13 cellular contexts compared by ENCODE assay signal in the genomic region with DNA sequence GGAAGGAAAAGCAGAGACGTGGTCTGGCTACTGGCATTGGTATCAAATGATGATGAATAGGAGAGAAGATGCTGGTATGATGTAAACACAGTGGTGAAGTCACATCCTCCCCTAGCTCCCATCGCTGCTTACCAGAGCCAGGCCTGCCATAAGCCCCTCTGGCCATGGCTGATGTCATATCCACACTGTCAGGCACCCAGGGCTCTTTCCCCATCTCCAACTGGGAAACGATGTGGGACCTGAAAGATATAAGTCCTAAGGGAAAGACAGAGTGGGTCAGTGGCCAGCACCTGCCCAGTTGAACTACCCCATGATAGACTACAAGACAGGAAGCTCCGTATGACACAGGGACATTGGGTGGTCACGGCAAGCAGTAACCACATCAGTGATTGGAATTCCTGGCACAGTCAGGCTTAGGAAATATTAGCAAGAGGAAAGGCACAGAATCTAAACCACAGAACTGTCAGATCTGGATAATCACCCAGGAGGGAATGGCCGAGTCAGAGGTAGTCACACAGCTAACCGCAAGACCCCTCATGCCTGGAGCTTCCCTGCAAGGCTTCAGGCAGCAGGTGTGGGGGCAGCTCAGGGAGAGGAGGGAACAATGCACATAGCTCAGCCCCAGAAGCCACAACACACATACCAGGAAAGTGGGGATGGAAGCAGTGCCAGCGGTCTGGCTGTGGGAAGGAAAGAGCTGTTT. TPM values are rescaled to one million over a fixed set of nuclear protein-coding genes. Genes with fewer than 3 reads are reported as not detected.
DNase-seq lines count a peak whose midpoint lies in the region; ATAC-seq, FAIRE-seq and TF ChIP-seq lines count a peak whose summit lies in the region.
"Had no signal": no experiment of that assay in that cellular context is flagged by ENCODE, and none has a peak within 500 bp of the region (broad histone marks: within the 10 kb centered on the region; RNA-seq: fewer than 3 reads in every experiment).

No MANE protein-coding gene starts in this region.

- no peak for TF ChIP-seq EP300 in SK-N-SH (IDR thresholded peaks at IDR 0.05; ENCODE audit: borderline replicate concordance in 1 of 2, low read depth in 1 of 2, low read length in 1 of 2)

- ATAC-seq in SK-N-SH treated with all-trans-retinoic acid at 6 μM for 48 hours (no peak), IMR-90 (ENCODE audit: low read depth) (no peak), HG03457 (IDR thresholded peaks at IDR 0.05; ENCODE audit: unreplicated experiment) (no peak), GM19351 (IDR thresholded peaks at IDR 0.05; ENCODE audit: unreplicated experiment) (no peak), HG02678 (IDR thresholded peaks at IDR 0.05; ENCODE audit: unreplicated experiment) (no peak)
- ATAC-seq: mucosa of descending colon had no signal

- no peak for TF ChIP-seq RAD21 in SK-N-SH (IDR thresholded peaks at IDR 0.05; ENCODE audit: low read length)
- no peak for TF ChIP-seq RAD21 in IMR-90 (IDR thresholded peaks at IDR 0.05; ENCODE audit: low read length)

- dilution Hi-C loops in IMR-90 (cut with HindIII; ENCODE audit: low sequenced_read_pairs, unreplicated experiment) = no loop called here

- no peak for DNase-seq in SK-N-SH
- peak; percentile 86 for DNase-seq in IMR-90
- DNase-seq in bronchial epithelial cell (ENCODE audit: low read depth) = peak; percentile 10
- DNase-seq in non-pigmented ciliary epithelial cell (ENCODE audit: low read depth) = peak; percentile 76
- DNase-seq: mucosa of descending colon; NCI-H345; stimulated activated CD4-positive, alpha-beta T cell treated with anti-CD3 and anti-CD28 coated beads, Interleukin-12 subunit alpha, Interleukin-12 subunit beta, amount 100 ng/mL, for 4 hours had no signal

- no peak overlapping the region for H2BK15ac ChIP-seq in IMR-90 (ENCODE audit: low read depth, low read length)

- peak; percentile 55 for FAIRE-seq in bronchial epithelial cell (lab: Jason Lieb, UNC)
- FAIRE-seq: H1 had no signal

- BruUV-seq in IMR-90 (replicated peaks; lab: Mats Ljungman, UMichigan) = no TSS peak

- no peak overlapping the region for H3K9ac ChIP-seq in SK-N-SH
- no peak overlapping the region for H3K9ac ChIP-seq in IMR-90 (ENCODE audit: low read depth, low read length)

- H2AK9ac ChIP-seq in IMR-90 (replicated peaks; ENCODE audit: low read depth, low read length, poor library complexity) = peak overlapping the region; percentile 15

- no peak for TF ChIP-seq POLR2A in IMR-90 (IDR thresholded peaks at IDR 0.05; ENCODE audit: low read depth, low read length)

- H2AK5ac ChIP-seq in IMR-90 (ENCODE audit: low read depth, low read length) = no peak overlapping the region; the same call in 1 of the 2 replicates

- H3K27me3 ChIP-seq in SK-N-SH (ENCODE audit: insufficient read depth) (no peaks in the 10 kb centered on the region), IMR-90 (ENCODE audit: control insufficient read depth, insufficient read depth, low read length) (no peaks in the 10 kb centered on the region), bronchial epithelial cell (ENCODE audit: control insufficient read depth, insufficient read depth, low read length) (no peaks in the 10 kb centered on the region)

- H4K20me1 ChIP-seq in SK-N-SH (ENCODE audit: insufficient read depth) (no peaks in the 10 kb centered on the region), IMR-90 (ENCODE audit: insufficient read depth, low read length) (peaks cover 26% of the 10 kb centered on the region)

- intact Hi-C loops in IMR-90 (cut with micrococcal nuclease) = no loop called here

- CTCF ChIA-PET in SK-N-SH (lab: Yijun Ruan, JAX) (no interaction called here), IMR-90 (lab: Yijun Ruan, JAX) (no interaction called here)

- H3K4me3 ChIP-seq in SK-N-SH (ENCODE audit: low read depth in 2 of 2, low read length in 1 of 2) (peak overlapping the region in 1 of 2 experiments; percentile 95; a peak in 1 of 4 replicates), IMR-90 (ENCODE audit: insufficient read depth, low read depth, low read length) (no peak overlapping the region), bronchial epithelial cell (ENCODE audit: low read depth, low read length) (no peak overlapping the region)
- H3K4me3 ChIP-seq: mucosa of descending colon had no signal

- H3K9me2 ChIP-seq in SK-N-SH = no peaks in the 10 kb centered on the region

- TF ChIP-seq CTCF in SK-N-SH (IDR thresholded peaks at IDR 0.05) = no peak
- no peak for TF ChIP-seq CTCF in IMR-90 (conservative IDR thresholded peaks at IDR 0.05; ENCODE audit: low read depth, low read length)
- no peak for TF ChIP-seq CTCF in bronchial epithelial cell (IDR thresholded peaks at IDR 0.05; ENCODE audit: insufficient read depth, low read length, severe bottlenecking)

- H3K27ac ChIP-seq in SK-N-SH (ENCODE audit: low read depth in 2 of 2, low read length in 1 of 2) = no peak overlapping the region
- H3K27ac ChIP-seq in IMR-90 (ENCODE audit: insufficient read depth, low read length) = no peak overlapping the region
- H3K27ac ChIP-seq: 22Rv1 had no signal

- no peak overlapping the region for H3K14ac ChIP-seq in IMR-90 (replicated peaks; ENCODE audit: low read depth, low read length)

- no peak overlapping the region for H2BK20ac ChIP-seq in IMR-90 (ENCODE audit: low read depth, low read length)

- H3K79me1 ChIP-seq in IMR-90 (ENCODE audit: low read depth in 1 of 2, low read length in 2 of 2) = peaks cover 45 to 55% of the 10 kb centered on the region in 2 experiments

- no peak overlapping the region for H3K4me2 ChIP-seq in SK-N-SH
- no peak overlapping the region for H3K4me2 ChIP-seq in IMR-90 (ENCODE audit: low read depth, low read length)

- 73% methylated on average over 8 of the region's 8 CpGs for WGBS in SK-N-SH (ENCODE audit: low lambda C conversion rate)
- WGBS in IMR-90 (ENCODE audit: extremely low coverage in 2 of 2, insufficient read length in 1 of 2), 2 experiments = no CpG with 5 or more reads among the region's 8 CpGs

- no peak overlapping the region for H2BK5ac ChIP-seq in IMR-90 (ENCODE audit: low read depth, low read length, poor library complexity, severe bottlenecking)

- POLR2A ChIA-PET in SK-N-SH (lab: Yijun Ruan, JAX) (no interaction called here), IMR-90 (lab: Charles Lee; ENCODE audit: unreplicated experiment) (no interaction called here)

- no peak overlapping the region for H3K4ac ChIP-seq in IMR-90 (ENCODE audit: low read depth, low read length)

- no peak overlapping the region for H3K18ac ChIP-seq in IMR-90 (ENCODE audit: low read depth, low read length)

- no peaks in the 10 kb centered on the region for H3F3A ChIP-seq in SK-N-SH (replicated peaks; ENCODE audit: insufficient read depth)

- no peak overlapping the region for H2AFZ ChIP-seq in SK-N-SH (ENCODE audit: low read depth)
- H2AFZ ChIP-seq in IMR-90 (replicated peaks; ENCODE audit: low read length, poor library complexity) = peak overlapping the region; percentile 63

- H3K9me3 ChIP-seq in SK-N-SH (peaks cover 9% of the 10 kb centered on the region; the same call in 1 of the 2 replicates), IMR-90 (ENCODE audit: control insufficient read depth, insufficient read depth, low read length) (peaks cover 41% of the 10 kb centered on the region)

- H3K4me1 ChIP-seq in SK-N-SH (ENCODE audit: control insufficient read depth in 1 of 2, insufficient read depth in 2 of 2, low read depth in 1 of 2, low read length in 1 of 2) (peaks cover 0 to 21% of the 10 kb centered on the region in 2 experiments; a peak in 2 of 4 replicates), IMR-90 (ENCODE audit: control insufficient read depth, insufficient read depth, low read length) (peaks cover 3% of the 10 kb centered on the region)

- no peak overlapping the region for H2BK120ac ChIP-seq in IMR-90 (ENCODE audit: low read depth, low read length)

- H3K9me1 ChIP-seq in IMR-90 (ENCODE audit: insufficient read depth, low read length) = peaks cover 20% of the 10 kb centered on the region

- H4K5ac ChIP-seq in IMR-90 (ENCODE audit: low read depth, low read length) = no peak overlapping the region

- in situ Hi-C loops in IMR-90 (cut with MboI; ENCODE audit: low sequenced_read_pairs) = no loop called here

- peaks cover 40 to 49% of the 10 kb centered on the region in 2 experiments for H3K36me3 ChIP-seq in SK-N-SH (replicated peaks in 1 of 2; ENCODE audit: control insufficient read depth in 1 of 2, insufficient read depth in 2 of 2, low read length in 1 of 2)
- H3K36me3 ChIP-seq in IMR-90 (ENCODE audit: control insufficient read depth, insufficient read depth, low read length) = peaks cover 35% of the 10 kb centered on the region
- peaks cover 8% of the 10 kb centered on the region for H3K36me3 ChIP-seq in bronchial epithelial cell (ENCODE audit: control insufficient read depth, insufficient read depth, low read length)

- H4K91ac ChIP-seq in IMR-90 (ENCODE audit: insufficient read depth, low read depth, low read length) = no peak overlapping the region

- no peak overlapping the region for H3K23ac ChIP-seq in IMR-90 (ENCODE audit: low read depth, low read length)

- H3K79me2 ChIP-seq in SK-N-SH (ENCODE audit: insufficient read depth) = peaks cover 23% of the 10 kb centered on the region; the same call in 1 of the 2 replicates

- H3K56ac ChIP-seq in IMR-90 (ENCODE audit: extremely low read depth, insufficient read depth, low read length) = no peak overlapping the region

- no peak overlapping the region for H4K8ac ChIP-seq in IMR-90 (ENCODE audit: low read depth in 2 of 2, low read length in 2 of 2)

RNA-seq across cellular contexts. Expression of gene ZNF792, which starts 3.8 kb away (rescaled TPM):
- 1.5 and 2.1 TPM in 2 replicates for polyA plus RNA-seq in SK-N-SH (2012; rRNA removed)
- 1.2 and 1.7 TPM in 2 replicates for polyA plus RNA-seq in SK-N-SH (2012; cell fraction: cytosol; rRNA removed)
- 1.9 and 2.5 TPM in 2 replicates for polyA plus RNA-seq in SK-N-SH (2012; cell fraction: nucleus; rRNA removed)
- 3.9 and 4.8 TPM in 2 replicates for total RNA-seq in IMR-90 (2012; rRNA removed)
- polyA plus RNA-seq in IMR-90 (2012; rRNA removed) = 1.2 and 1.5 TPM in 2 replicates
- 0.42 and 0.69 TPM in 2 replicates for polyA plus RNA-seq in IMR-90 (2012; cell fraction: cytosol; rRNA removed)
- polyA plus RNA-seq in IMR-90 (2012; cell fraction: nucleus; rRNA removed; ENCODE audit: low replicate concordance) = 0.84 and 1.6 TPM in 2 replicates
- 1.2 and 1.8 TPM in 2 replicates for total RNA-seq in bronchial epithelial cell

RNA-seq across cellular contexts. Expression of gene ZNF30, which starts 33.6 kb away (rescaled TPM):
- polyA plus RNA-seq in SK-N-SH (2012; rRNA removed) (1.7 and 2.8 TPM in 2 replicates), IMR-90 (2012; rRNA removed) (1.1 and 1.3 TPM in 2 replicates)
- polyA plus RNA-seq in SK-N-SH (2012; cell fraction: cytosol; rRNA removed) = 2.5 and 2.6 TPM in 2 replicates
- polyA plus RNA-seq in SK-N-SH (2012; cell fraction: nucleus; rRNA removed) = 2.3 and 3.8 TPM in 2 replicates
- total RNA-seq in IMR-90 (2012; rRNA removed) (2.8 and 2.9 TPM in 2 replicates), bronchial epithelial cell (1.5 and 3.7 TPM in 2 replicates)
- polyA plus RNA-seq in IMR-90 (2012; cell fraction: cytosol; rRNA removed) = 0.37 TPM in 2 replicates
- polyA plus RNA-seq in IMR-90 (2012; cell fraction: nucleus; rRNA removed; ENCODE audit: low replicate concordance) = 0.42 and 1.8 TPM in 2 replicates

RNA-seq across cellular contexts. Expression of gene GRAMD1A, which starts 39.9 kb away (rescaled TPM):
- 64.6 and 81.9 TPM in 2 replicates for polyA plus RNA-seq in SK-N-SH (2012; rRNA removed)
- 55.0 and 68.3 TPM in 2 replicates for polyA plus RNA-seq in SK-N-SH (2012; cell fraction: cytosol; rRNA removed)
- 145 and 165 TPM in 2 replicates for polyA plus RNA-seq in SK-N-SH (2012; cell fraction: nucleus; rRNA removed)
- 11.1 and 11.4 TPM in 2 replicates for total RNA-seq in IMR-90 (2012; rRNA removed)
- polyA plus RNA-seq in IMR-90 (2012; rRNA removed) = 63.0 and 65.2 TPM in 2 replicates
- polyA plus RNA-seq in IMR-90 (2012; cell fraction: cytosol; rRNA removed) = 50.3 and 62.6 TPM in 2 replicates
- 115 and 162 TPM in 2 replicates for polyA plus RNA-seq in IMR-90 (2012; cell fraction: nucleus; rRNA removed; ENCODE audit: low replicate concordance)
- 6.3 and 7.9 TPM in 2 replicates for total RNA-seq in bronchial epithelial cell
